1 cellular context compared by ENCODE assay signal in genomic region chr14:31092160-31092708, GRCh38.
TF ChIP-seq lines count a peak whose summit lies in the region.

No MANE protein-coding gene starts in this region.

TF ChIP-seq in HepG2, 621 proteins besides CTCF, POLR2A, EP300 and RAD21 (continued from another document):
- TF ChIP-seq ZBTB25 (CRISPR knock-in tag; IDR thresholded peaks at IDR 0.05) = peak; percentile 54; the same call in 1 of the 2 replicates
- TF ChIP-seq ZBTB21 (CRISPR knock-in tag; IDR thresholded peaks at IDR 0.05) = 0 out of 2 replicates have a peak, but pooled peaks have one; percentile 39
- TF ChIP-seq NCOA1 (CRISPR knock-in tag; IDR thresholded peaks at IDR 0.05) = no peak
- no peak for TF ChIP-seq ZNF615 (CRISPR knock-in tag; IDR thresholded peaks at IDR 0.05; ENCODE audit: borderline replicate concordance)
- no peak for TF ChIP-seq ZNF225 (CRISPR knock-in tag; IDR thresholded peaks at IDR 0.05)
- no peak for TF ChIP-seq RORA (CRISPR knock-in tag; IDR thresholded peaks at IDR 0.05)
- no peak for TF ChIP-seq RNF219 (CRISPR knock-in tag; IDR thresholded peaks at IDR 0.05)
- no peak for TF ChIP-seq REXO4 (CRISPR knock-in tag; IDR thresholded peaks at IDR 0.05; ENCODE audit: borderline replicate concordance)
- TF ChIP-seq PAWR (CRISPR knock-in tag; IDR thresholded peaks at IDR 0.05; ENCODE audit: borderline replicate concordance) = no peak
- TF ChIP-seq ZNF441 (CRISPR knock-in tag; IDR thresholded peaks at IDR 0.05; ENCODE audit: borderline replicate concordance) = no peak
- TF ChIP-seq THYN1 (CRISPR knock-in tag; IDR thresholded peaks at IDR 0.05; ENCODE audit: borderline replicate concordance, low read depth) = no peak
- TF ChIP-seq, protein P1, sequence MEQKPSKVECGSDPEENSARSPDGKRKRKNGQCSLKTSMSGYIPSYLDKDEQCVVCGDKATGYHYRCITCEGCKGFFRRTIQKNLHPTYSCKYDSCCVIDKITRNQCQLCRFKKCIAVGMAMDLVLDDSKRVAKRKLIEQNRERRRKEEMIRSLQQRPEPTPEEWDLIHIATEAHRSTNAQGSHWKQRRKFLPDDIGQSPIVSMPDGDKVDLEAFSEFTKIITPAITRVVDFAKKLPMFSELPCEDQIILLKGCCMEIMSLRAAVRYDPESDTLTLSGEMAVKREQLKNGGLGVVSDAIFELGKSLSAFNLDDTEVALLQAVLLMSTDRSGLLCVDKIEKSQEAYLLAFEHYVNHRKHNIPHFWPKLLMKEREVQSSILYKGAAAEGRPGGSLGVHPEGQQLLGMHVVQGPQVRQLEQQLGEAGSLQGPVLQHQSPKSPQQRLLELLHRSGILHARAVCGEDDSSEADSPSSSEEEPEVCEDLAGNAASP (CRISPR knock-in tag; IDR thresholded peaks at IDR 0.05; ENCODE audit: borderline replicate concordance) = peak; percentile 59; the same call in 1 of the 2 replicates
- no peak; the same call in 1 of the 2 replicates for TF ChIP-seq MIER3 (CRISPR knock-in tag; IDR thresholded peaks at IDR 0.05; ENCODE audit: borderline replicate concordance)
- no peak for TF ChIP-seq ARNT (IDR thresholded peaks at IDR 0.05)
- 0 out of 2 replicates have a peak, but pooled peaks have one; percentile 74 for TF ChIP-seq SP140L (CRISPR knock-in tag; IDR thresholded peaks at IDR 0.05; ENCODE audit: borderline replicate concordance)
- TF ChIP-seq, protein P2, sequence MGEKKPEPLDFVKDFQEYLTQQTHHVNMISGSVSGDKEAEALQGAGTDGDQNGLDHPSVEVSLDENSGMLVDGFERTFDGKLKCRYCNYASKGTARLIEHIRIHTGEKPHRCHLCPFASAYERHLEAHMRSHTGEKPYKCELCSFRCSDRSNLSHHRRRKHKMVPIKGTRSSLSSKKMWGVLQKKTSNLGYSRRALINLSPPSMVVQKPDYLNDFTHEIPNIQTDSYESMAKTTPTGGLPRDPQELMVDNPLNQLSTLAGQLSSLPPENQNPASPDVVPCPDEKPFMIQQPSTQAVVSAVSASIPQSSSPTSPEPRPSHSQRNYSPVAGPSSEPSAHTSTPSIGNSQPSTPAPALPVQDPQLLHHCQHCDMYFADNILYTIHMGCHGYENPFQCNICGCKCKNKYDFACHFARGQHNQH (CRISPR knock-in tag; IDR thresholded peaks at IDR 0.05) = no peak
- peak; percentile 6 for TF ChIP-seq TEAD3 (CRISPR knock-in tag; optimal IDR thresholded peaks at IDR 0.05; ENCODE audit: borderline replicate concordance)
- TF ChIP-seq DRAP1 (CRISPR knock-in tag; IDR thresholded peaks at IDR 0.05) = peak; percentile 11; the same call in 1 of the 2 replicates
- TF ChIP-seq, protein P3, sequence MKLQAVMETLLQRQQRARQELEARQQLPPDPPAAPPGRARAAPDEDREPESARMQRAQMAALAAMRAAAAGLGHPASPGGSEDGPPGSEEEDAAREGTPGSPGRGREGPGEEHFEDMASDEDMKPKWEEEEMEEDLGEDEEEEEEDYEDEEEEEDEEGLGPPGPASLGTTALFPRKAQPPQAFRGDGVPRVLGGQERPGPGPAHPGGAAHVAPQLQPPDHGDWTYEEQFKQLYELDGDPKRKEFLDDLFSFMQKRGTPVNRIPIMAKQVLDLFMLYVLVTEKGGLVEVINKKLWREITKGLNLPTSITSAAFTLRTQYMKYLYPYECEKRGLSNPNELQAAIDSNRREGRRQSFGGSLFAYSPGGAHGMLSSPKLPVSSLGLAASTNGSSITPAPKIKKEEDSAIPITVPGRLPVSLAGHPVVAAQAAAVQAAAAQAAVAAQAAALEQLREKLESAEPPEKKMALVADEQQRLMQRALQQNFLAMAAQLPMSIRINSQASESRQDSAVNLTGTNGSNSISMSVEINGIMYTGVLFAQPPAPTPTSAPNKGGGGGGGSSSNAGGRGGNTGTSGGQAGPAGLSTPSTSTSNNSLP (IDR thresholded peaks at IDR 0.05; ENCODE audit: low read depth, low read length) = peak; percentile 16; the same call in 1 of the 2 replicates
- peak; percentile 37 for TF ChIP-seq ARID5B (CRISPR knock-in tag; IDR thresholded peaks at IDR 0.05)
- no peak for TF ChIP-seq ELF3 (CRISPR knock-in tag; IDR thresholded peaks at IDR 0.05)
- no peak for TF ChIP-seq PITX1 (CRISPR knock-in tag; IDR thresholded peaks at IDR 0.05)
- peak; percentile 20; the same call in 1 of the 2 replicates for TF ChIP-seq POGZ (CRISPR knock-in tag; IDR thresholded peaks at IDR 0.05)
- TF ChIP-seq, protein P4, sequence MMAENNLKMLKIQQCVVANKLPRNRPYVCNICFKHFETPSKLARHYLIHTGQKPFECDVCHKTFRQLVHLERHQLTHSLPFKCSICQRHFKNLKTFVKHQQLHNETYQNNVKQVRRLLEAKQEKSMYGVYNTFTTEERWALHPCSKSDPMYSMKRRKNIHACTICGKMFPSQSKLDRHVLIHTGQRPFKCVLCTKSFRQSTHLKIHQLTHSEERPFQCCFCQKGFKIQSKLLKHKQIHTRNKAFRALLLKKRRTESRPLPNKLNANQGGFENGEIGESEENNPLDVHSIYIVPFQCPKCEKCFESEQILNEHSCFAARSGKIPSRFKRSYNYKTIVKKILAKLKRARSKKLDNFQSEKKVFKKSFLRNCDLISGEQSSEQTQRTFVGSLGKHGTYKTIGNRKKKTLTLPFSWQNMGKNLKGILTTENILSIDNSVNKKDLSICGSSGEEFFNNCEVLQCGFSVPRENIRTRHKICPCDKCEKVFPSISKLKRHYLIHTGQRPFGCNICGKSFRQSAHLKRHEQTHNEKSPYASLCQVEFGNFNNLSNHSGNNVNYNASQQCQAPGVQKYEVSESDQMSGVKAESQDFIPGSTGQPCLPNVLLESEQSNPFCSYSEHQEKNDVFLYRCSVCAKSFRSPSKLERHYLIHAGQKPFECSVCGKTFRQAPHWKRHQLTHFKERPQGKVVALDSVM (CRISPR knock-in tag; IDR thresholded peaks at IDR 0.05) = no peak
- TF ChIP-seq KDM4B (CRISPR knock-in tag; IDR thresholded peaks at IDR 0.05) = no peak
- no peak for TF ChIP-seq MXD3 (CRISPR knock-in tag; IDR thresholded peaks at IDR 0.05)
- TF ChIP-seq ZFP37 (CRISPR knock-in tag; IDR thresholded peaks at IDR 0.05; ENCODE audit: borderline replicate concordance) = no peak
- no peak for TF ChIP-seq SRY (CRISPR knock-in tag; IDR thresholded peaks at IDR 0.05)
- no peak for TF ChIP-seq ZNF713 (CRISPR knock-in tag; IDR thresholded peaks at IDR 0.05)
- no peak for TF ChIP-seq ZNF790 (CRISPR knock-in tag; IDR thresholded peaks at IDR 0.05; ENCODE audit: borderline replicate concordance)
- no peak for TF ChIP-seq MED8 (CRISPR knock-in tag; IDR thresholded peaks at IDR 0.05; ENCODE audit: insufficient replicate concordance)
- TF ChIP-seq THAP11 (CRISPR knock-in tag; IDR thresholded peaks at IDR 0.05) = peak; percentile 22; the same call in 1 of the 2 replicates
TF ChIP-seq in HepG2: peak in this region for 39.
